Comparison of ENCODE assay signal across 8 cellular contexts in the genomic region with DNA sequence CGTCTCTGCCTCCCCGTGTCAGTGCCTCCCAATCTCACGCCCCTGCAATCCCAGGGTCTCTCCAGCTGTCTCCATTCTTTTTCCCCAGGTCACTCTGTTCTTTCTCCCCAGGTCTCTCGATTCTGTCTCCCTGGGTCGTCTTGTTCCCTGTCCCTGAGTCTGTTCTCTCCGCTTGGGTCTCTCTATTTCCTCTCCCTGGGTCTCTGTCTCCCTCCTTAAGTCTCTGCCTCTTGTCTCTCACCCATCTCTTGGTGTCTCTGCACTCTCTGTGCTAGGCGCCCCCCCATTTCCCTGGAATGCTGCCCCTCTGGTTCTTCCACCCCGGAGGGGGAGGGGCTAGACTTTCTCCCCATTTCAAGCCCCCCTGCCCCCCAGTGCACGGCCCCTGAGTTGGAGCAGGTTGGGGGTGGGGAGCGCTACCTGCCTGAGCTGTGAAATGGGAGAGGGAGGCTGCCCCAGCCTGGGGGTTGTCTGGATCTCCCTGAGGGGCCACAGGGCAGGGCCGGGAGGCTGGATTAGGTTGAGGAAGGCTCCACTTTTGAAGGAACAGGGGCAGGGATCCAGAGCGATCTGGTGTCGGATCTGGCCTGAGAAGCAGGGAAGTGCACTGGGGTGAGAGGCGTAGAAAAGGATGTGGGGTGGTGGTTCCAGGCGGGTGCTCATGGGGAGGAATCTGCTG. TPM values are rescaled to one million over a fixed set of nuclear protein-coding genes. Genes with fewer than 3 reads are reported as not detected.
DNase-seq lines count a peak whose midpoint lies in the region; ATAC-seq and TF ChIP-seq lines count a peak whose summit lies in the region.

No MANE protein-coding gene starts in this region.

- H3K9me2 ChIP-seq in Loucy (replicated peaks; ENCODE audit: low read depth, low read length) = no peaks in the 10 kb centered on the region

- peaks cover 31 to 43% of the 10 kb centered on the region in 2 donors for H3K27me3 Mint-ChIP-seq in natural killer cell treated with Interleukin-12 subunit alpha and Interleukin-12 subunit beta and Interleukin-15 and Interleukin-18, amount 100 ng/mL, for 72 hours

- no peaks in the 10 kb centered on the region for H3K79me2 ChIP-seq in Loucy (ENCODE audit: insufficient read depth, low read length)

- no peaks in the 10 kb centered on the region for H3K9me3 Mint-ChIP-seq in natural killer cell treated with Interleukin-12 subunit alpha and Interleukin-12 subunit beta and Interleukin-15 and Interleukin-18, amount 100 ng/mL, for 72 hours

- H3K4me1 Mint-ChIP-seq in natural killer cell treated with Interleukin-12 subunit alpha and Interleukin-12 subunit beta and Interleukin-15 and Interleukin-18, amount 100 ng/mL, for 72 hours (ENCODE audit: low read depth in 2 of 2) = peaks cover 17 to 21% of the 10 kb centered on the region in 2 donors

- H3K4me3 ChIP-seq in BE2C (ENCODE audit: low read depth, low read length) = peak overlapping the region; percentile 49
- H3K4me3 ChIP-seq in Loucy (ENCODE audit: low read length, poor library complexity, severe bottlenecking) = peak overlapping the region; percentile 73
- peak overlapping the region; percentile 33 for H3K4me3 ChIP-seq in effector memory CD4-positive, alpha-beta T cell (ENCODE audit: insufficient read depth, low read depth, low read length, poor library complexity, severe bottlenecking)

- no peaks in the 10 kb centered on the region for H3K36me3 ChIP-seq in BE2C
- no peaks in the 10 kb centered on the region for H3K36me3 ChIP-seq in Loucy (ENCODE audit: insufficient read depth, low read length)
- no peaks in the 10 kb centered on the region for H3K36me3 ChIP-seq in effector memory CD4-positive, alpha-beta T cell (ENCODE audit: control insufficient read depth, insufficient read depth, low read length)

- H3K27me3 ChIP-seq in BE2C = no peaks in the 10 kb centered on the region
- H3K27me3 ChIP-seq in Loucy (ENCODE audit: insufficient read depth, low read length, poor library complexity, severe bottlenecking) = no peaks in the 10 kb centered on the region
- peaks cover 26% of the 10 kb centered on the region for H3K27me3 ChIP-seq in effector memory CD4-positive, alpha-beta T cell (replicated peaks; ENCODE audit: control insufficient read depth, insufficient read depth, low read length, poor library complexity, severe bottlenecking)

- H3K4me2 ChIP-seq in Loucy (ENCODE audit: low read depth, low read length, poor library complexity, severe bottlenecking) = peak overlapping the region; percentile 75

- H3K9me3 ChIP-seq in BE2C (no peaks in the 10 kb centered on the region), Loucy (ENCODE audit: insufficient read depth, low read depth, low read length) (no peaks in the 10 kb centered on the region)
- H3K9me3 ChIP-seq in effector memory CD4-positive, alpha-beta T cell (ENCODE audit: control insufficient read depth, low read length) = no peaks in the 10 kb centered on the region

- peak overlapping the region in 1 of 2 donors; percentile 46 for H3K27ac Mint-ChIP-seq in natural killer cell treated with Interleukin-12 subunit alpha and Interleukin-12 subunit beta and Interleukin-15 and Interleukin-18, amount 100 ng/mL, for 72 hours

- DNase-seq in BE2C (no peak), KG1 (lab: John Stamatoyannopoulos, UW) (no peak), amniotic stem cell (lab: John Stamatoyannopoulos, UW) (no peak), NCI-H1930 (lab: John Stamatoyannopoulos, UW) (no peak)
- no peak for DNase-seq in effector memory CD4-positive, alpha-beta T cell
- DNase-seq in natural killer cell treated with Interleukin-12 subunit alpha and Interleukin-12 subunit beta and Interleukin-15 and Interleukin-18, amount 100 ng/mL, for 72 hours (ENCODE audit: low spot score) = peak; percentile 42
- DNase-seq in activated effector memory CD4-positive, alpha-beta T cell treated with anti-CD3 and anti-CD28 coated beads, Interleukin-2, amount 50 U/mL, for 16 hours = no peak

- no peak overlapping the region for H3K9ac ChIP-seq in Loucy (ENCODE audit: low read depth, low read length, poor library complexity, severe bottlenecking)

- TF ChIP-seq CTCF in BE2C (IDR thresholded peaks at IDR 0.05; ENCODE audit: low read depth, low read length) (no peak), Loucy (conservative IDR thresholded peaks at IDR 0.05; ENCODE audit: low read length) (no peak)

- H3K36me3 Mint-ChIP-seq in natural killer cell treated with Interleukin-12 subunit alpha and Interleukin-12 subunit beta and Interleukin-15 and Interleukin-18, amount 100 ng/mL, for 72 hours = peaks cover 7% of the 10 kb centered on the region

- peak overlapping the region; percentile 69 for H2AFZ ChIP-seq in Loucy (ENCODE audit: low read length)

- H3K4me1 ChIP-seq in BE2C (no peaks in the 10 kb centered on the region; the same call in 1 of the 2 replicates), Loucy (ENCODE audit: insufficient read depth, low read length, poor library complexity, severe bottlenecking) (peaks cover 17% of the 10 kb centered on the region)
- H3K4me1 ChIP-seq in effector memory CD4-positive, alpha-beta T cell (ENCODE audit: control insufficient read depth, insufficient read depth, low read length, poor library complexity, severe bottlenecking) = peaks cover 11% of the 10 kb centered on the region

- H4K20me1 ChIP-seq in Loucy (ENCODE audit: insufficient read depth, low read length, poor library complexity, severe bottlenecking) = peaks cover 3% of the 10 kb centered on the region

- ATAC-seq in natural killer cell treated with Interleukin-12 subunit alpha and Interleukin-12 subunit beta and Interleukin-15 and Interleukin-18, amount 100 ng/mL, for 72 hours = no peak

- peak overlapping the region; percentile 92 for H3K4me3 Mint-ChIP-seq in natural killer cell treated with Interleukin-12 subunit alpha and Interleukin-12 subunit beta and Interleukin-15 and Interleukin-18, amount 100 ng/mL, for 72 hours

- H3F3A ChIP-seq in Loucy (ENCODE audit: low read depth) = no peaks in the 10 kb centered on the region

- H3K27ac ChIP-seq in effector memory CD4-positive, alpha-beta T cell (ENCODE audit: insufficient read depth, low read length, poor library complexity, severe bottlenecking) = no peak overlapping the region

RNA-seq across cellular contexts. Expression of a gene that starts 1.4 kb away (rescaled TPM):
- 8.3 TPM for polyA plus RNA-seq in BE2C (2012; ENCODE audit: insufficient read depth, insufficient read length, low read depth)
- total RNA-seq in natural killer cell treated with Interleukin-12 subunit alpha and Interleukin-12 subunit beta and Interleukin-15 and Interleukin-18, amount 100 ng/mL, for 72 hours = 1 to 10 TPM in 1 of 2 donors, under 1 TPM in 1; 0.33 to 1.3 TPM
